25 cellular contexts compared by ENCODE assay signal in genomic region chr17:62865586-62865985, GRCh38. TPM values are rescaled to one million over a fixed set of nuclear protein-coding genes. Genes with fewer than 3 reads are reported as not detected.
DNase-seq lines count a peak whose midpoint lies in the region; ATAC-seq, FAIRE-seq and TF ChIP-seq lines count a peak whose summit lies in the region.
"Had no signal": no experiment of that assay in that cellular context is flagged by ENCODE, and none has a peak within 500 bp of the region (broad histone marks: within the 10 kb centered on the region; RNA-seq: fewer than 3 reads in every experiment).

No MANE protein-coding gene starts in this region.

- H3K36me3 ChIP-seq in HEK293 (ENCODE audit: control insufficient read depth in 2 of 2, insufficient read depth in 1 of 2, low read length in 2 of 2) (no peaks in the 10 kb centered on the region), H1 (ENCODE audit: control insufficient read depth in 2 of 4, insufficient read depth in 4 of 4, low read length in 3 of 4) (no peaks in the 10 kb centered on the region), thoracic aorta (no peaks in the 10 kb centered on the region)
- H3K36me3 ChIP-seq: BLaER1 had no signal

- H3K9ac ChIP-seq in H1 (replicated peaks in 1 of 4; ENCODE audit: extremely low read depth in 1 of 4, low read depth in 3 of 4, low read length in 3 of 4): no peak overlapping the region
- H3K9ac ChIP-seq: BLaER1, GM23248 had no signal

- H3K4ac ChIP-seq in H1 (replicated peaks; ENCODE audit: insufficient read length, low read depth, low read length): no peak overlapping the region

- H2BK15ac ChIP-seq in H1 (ENCODE audit: low read length): 0 out of 2 replicates have a peak overlapping the region, but pooled peaks have one; percentile 8

- H3K27ac ChIP-seq in HEK293 (ENCODE audit: extremely low read depth, low read depth, low read length) (no peak overlapping the region), H1 (ENCODE audit: low read depth, low read length) (no peak overlapping the region), thoracic aorta (peak overlapping the region; percentile 58 to 87)
- H3K27ac ChIP-seq: 22Rv1, BLaER1, C4-2B, GM23248 had no signal

- H3K23me2 ChIP-seq in H1 (ENCODE audit: low read depth, low read length): peaks cover 2% of the 10 kb centered on the region; the same call in 1 of the 2 replicates

- H3K79me2 ChIP-seq in H1 (ENCODE audit: control insufficient read depth in 1 of 2, insufficient read depth in 2 of 2, low read length in 2 of 2): no peaks in the 10 kb centered on the region

- no peak overlapping the region for H3K56ac ChIP-seq in H1 (replicated peaks; ENCODE audit: insufficient read length, low read depth, low read length)

- POLR2A ChIA-PET in HEK293 (lab: Yijun Ruan, JAX): no interaction called here
- POLR2A ChIA-PET in H1 (lab: Charles Lee; ENCODE audit: partially characterized antibody): no interaction called here

- H3K4me1 ChIP-seq in HEK293 (ENCODE audit: control insufficient read depth, insufficient read depth, low read length) (no peaks in the 10 kb centered on the region), H1 (replicated peaks in 1 of 4; ENCODE audit: control insufficient read depth in 3 of 4, insufficient read depth in 4 of 4, low read length in 3 of 4) (peaks cover 0 to 10% (median 4%) of the 10 kb centered on the region in 4 experiments; a peak in 6 of 7 replicates), thoracic aorta (ENCODE audit: control insufficient read depth in 1 of 2, low read depth in 2 of 2) (peaks cover 13 to 35% of the 10 kb centered on the region in 2 donors)

- no peak overlapping the region for H3K4me2 ChIP-seq in H1 (ENCODE audit: insufficient read depth in 1 of 2, low read depth in 2 of 2, low read length in 2 of 2)

- FAIRE-seq in H1 (lab: Jason Lieb, UNC) (no peak), frontal cortex (lab: Jason Lieb, UNC) (no peak)
- FAIRE-seq: A204.1, D721Med, GM12878, GM19239 had no signal

- no peak overlapping the region for H4K5ac ChIP-seq in H1 (ENCODE audit: insufficient read length, low read depth, low read length)

- H3K9me3 ChIP-seq in HEK293 (ENCODE audit: control insufficient read depth, insufficient read depth, low read depth, low read length) (no peaks in the 10 kb centered on the region), H1 (ENCODE audit: insufficient read depth in 2 of 2, low read depth in 1 of 2, low read length in 1 of 2) (no peaks in the 10 kb centered on the region), thoracic aorta (no peaks in the 10 kb centered on the region)
- H3K9me3 ChIP-seq: BLaER1 had no signal

- H2BK20ac ChIP-seq in H1 (ENCODE audit: low read length): no peak overlapping the region

- no peak overlapping the region for H2BK5ac ChIP-seq in H1 (ENCODE audit: low read depth, low read length)

- H3K14ac ChIP-seq in H1 (ENCODE audit: insufficient read length): no peak overlapping the region

- TF ChIP-seq POLR2A in H1 (IDR thresholded peaks at IDR 0.05; ENCODE audit: control extremely low read depth in 1 of 2, low read depth in 2 of 2, low read length in 2 of 2): no peak

- H2AFZ ChIP-seq in H1 (ENCODE audit: low read length): no peak overlapping the region
- H2AFZ ChIP-seq: GM23248 had no signal

- no peak overlapping the region for H3K18ac ChIP-seq in H1 (ENCODE audit: extremely low read depth, low read length)

- ATAC-seq in thoracic aorta (ENCODE audit: insufficient number of reproducible peaks, low FRiP score, low read depth): peak; percentile 48
- ATAC-seq: GM12878, HCT116 had no signal

- CTCF ChIA-PET in HEK293 (lab: Yijun Ruan, JAX) (interaction anchor here (0.5 kb wide), 1 partner anchor 22 kb away, joined by 3 read pairs; no protein-coding TSS in a partner anchor), H1 (lab: Charles Lee; ENCODE audit: partially characterized antibody) (interaction anchor here (1.1 to 1.2 kb wide), 2 partner anchors 47 to 115 kb away, joined by 3 read pairs; no protein-coding TSS in a partner anchor)

- no peak for TF ChIP-seq EP300 in H1 (IDR thresholded peaks at IDR 0.05; ENCODE audit: borderline replicate concordance in 1 of 2, low read depth in 2 of 2, low read length in 2 of 2)

- no peak for TF ChIP-seq RAD21 in H1 (IDR thresholded peaks at IDR 0.05 in 1 of 2, conservative IDR thresholded peaks at IDR 0.05 in 1 of 2; ENCODE audit: low read depth in 2 of 2, low read length in 2 of 2)

- 82% methylated on average over 1 of the region's 1 CpG; no CpG with 5 or more reads in 1 of the 2 experiments for WGBS in H1 (ENCODE audit: extremely low coverage in 1 of 2, insufficient coverage in 1 of 2, insufficient read length in 1 of 2, insufficient replicate concordance in 2 of 2, low coverage in 1 of 2, low lambda C conversion rate in 2 of 2, missing lambda C conversion rate in 1 of 2), 2 experiments

- no peak overlapping the region; the same call in 1 of the 2 replicates for H2BK12ac ChIP-seq in H1 (ENCODE audit: low read depth, low read length)

- DNase-seq in H1 (ENCODE audit: low read depth in 1 of 2, low spot score in 2 of 2) (peak in 1 of 2 experiments; percentile 28), thoracic aorta (ENCODE audit: low spot score) (no peak), NCI-H1694 (lab: John Stamatoyannopoulos, UW) (no peak), frontal cortex (ENCODE audit: low spot score in 2 of 2) (no peak)
- DNase-seq in activated CD4-positive, CD25-positive, alpha-beta regulatory T cell treated with anti-CD3 and anti-CD28 coated beads, Interleukin-2, amount 50 U/mL, for 72 hours: no peak
- DNase-seq: CD4-positive, alpha-beta T cell; CD8-positive, alpha-beta memory T cell; DMS 273 treated with DMSO at 0.1 percent for 48 hours; DMS79; EL; GDM1; GM23248; H9; HFFc6 had no signal

- H3K27me3 ChIP-seq in H1 (replicated peaks in 1 of 4; ENCODE audit: control insufficient read depth in 3 of 4, extremely low read depth in 1 of 4, insufficient read depth in 3 of 4, low read length in 3 of 4): no peaks in the 10 kb centered on the region
- no peaks in the 10 kb centered on the region for H3K27me3 ChIP-seq in thoracic aorta (replicated peaks; ENCODE audit: insufficient read depth)
- H3K27me3 ChIP-seq: BLaER1 had no signal

- H4K20me1 ChIP-seq in H1 (replicated peaks in 1 of 2; ENCODE audit: control insufficient read depth in 1 of 2, insufficient read depth in 2 of 2, low read length in 2 of 2): no peaks in the 10 kb centered on the region
- H4K20me1 ChIP-seq: BLaER1 had no signal

- no peak overlapping the region for H3K4me3 ChIP-seq in HEK293 (ENCODE audit: low read depth, low read length)
- H3K4me3 ChIP-seq in H1 (ENCODE audit: extremely low read depth in 1 of 4, insufficient read depth in 2 of 4, low read depth in 3 of 4, low read length in 4 of 4): no peak overlapping the region
- H3K4me3 ChIP-seq in thoracic aorta: no peak overlapping the region
- H3K4me3 ChIP-seq: BLaER1, GM12878, GM23248 had no signal

- no peaks in the 10 kb centered on the region for H3K79me1 ChIP-seq in H1 (ENCODE audit: low read depth, low read length)

- TF ChIP-seq CTCF in HEK293 (tag by site-specific recombination; IDR thresholded peaks at IDR 0.05) (no peak), H1 (IDR thresholded peaks at IDR 0.05; ENCODE audit: control extremely low read depth in 1 of 3, insufficient read depth in 1 of 3, low read depth in 1 of 3, low read length in 3 of 3) (no peak), thoracic aorta (IDR thresholded peaks at IDR 0.05) (no peak)

- no peak overlapping the region for H2BK120ac ChIP-seq in H1 (replicated peaks; ENCODE audit: low read depth, low read length)

- H2AK5ac ChIP-seq in H1 (ENCODE audit: low read depth, low read length): no peak overlapping the region

- H3K23ac ChIP-seq in H1 (ENCODE audit: insufficient read length): no peak overlapping the region

- no peak overlapping the region for H4K8ac ChIP-seq in H1 (ENCODE audit: extremely low read depth, insufficient read depth, low read length)

- no peak overlapping the region for H4K91ac ChIP-seq in H1 (replicated peaks; ENCODE audit: insufficient read length, low read length)

TF ChIP-seq in H1, 55 proteins besides CTCF, POLR2A, EP300 and RAD21 (continues in another document):
- TF ChIP-seq KDM4A (IDR thresholded peaks at IDR 0.05; ENCODE audit: low read depth, low read length, severe bottlenecking) (no peak), TAF1 (IDR thresholded peaks at IDR 0.05; ENCODE audit: low read depth, low read length) (no peak), TBP (IDR thresholded peaks at IDR 0.05; ENCODE audit: low read depth, low read length) (no peak), SUZ12 (IDR thresholded peaks at IDR 0.05; ENCODE audit: low read length) (no peak), HDAC2 (IDR thresholded peaks at IDR 0.05; ENCODE audit: borderline replicate concordance in 1 of 2, low read depth in 2 of 2, low read length in 2 of 2) (no peak), ATF3 (IDR thresholded peaks at IDR 0.05; ENCODE audit: insufficient read depth, low read depth, low read length) (no peak), TCF12 (IDR thresholded peaks at IDR 0.05; ENCODE audit: low read depth, low read length) (no peak), CHD2 (IDR thresholded peaks at IDR 0.05; ENCODE audit: low read length) (no peak), NRF1 (IDR thresholded peaks at IDR 0.05; ENCODE audit: low read depth, low read length) (no peak)
- TF ChIP-seq, protein P1, sequence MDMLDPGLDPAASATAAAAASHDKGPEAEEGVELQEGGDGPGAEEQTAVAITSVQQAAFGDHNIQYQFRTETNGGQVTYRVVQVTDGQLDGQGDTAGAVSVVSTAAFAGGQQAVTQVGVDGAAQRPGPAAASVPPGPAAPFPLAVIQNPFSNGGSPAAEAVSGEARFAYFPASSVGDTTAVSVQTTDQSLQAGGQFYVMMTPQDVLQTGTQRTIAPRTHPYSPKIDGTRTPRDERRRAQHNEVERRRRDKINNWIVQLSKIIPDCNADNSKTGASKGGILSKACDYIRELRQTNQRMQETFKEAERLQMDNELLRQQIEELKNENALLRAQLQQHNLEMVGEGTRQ (IDR thresholded peaks at IDR 0.05; ENCODE audit: low read length): no peak

RNA-seq across cellular contexts. Expression of gene MARCHF10, which starts 57.5 kb away (rescaled TPM):
- 0.48 and 1.1 TPM in 2 replicates for total RNA-seq in H1 (2021; fragmentation: NEBNext Ultra II Directional; extraction: Animal tissue kit (Norgen Biotek cat#: 25700))
- polyA plus RNA-seq in H1 (2011; rRNA removed): 0.73 and 1.3 TPM in 2 replicates
- polyA plus RNA-seq in H1 (2011; cell fraction: cytosol; rRNA removed): 0.31 TPM
- 0.78 TPM for polyA plus RNA-seq in H1 (2011; cell fraction: nucleus; rRNA removed)
- 0.59 to 1.1 TPM (median 0.63 TPM) in 4 replicates for polyA plus RNA-seq in H1 (2012, experiment 1 of 2)
- 0.81 TPM for polyA plus RNA-seq in H1 (2012, experiment 2 of 2)
- 0.41 TPM for polyA plus RNA-seq in H1 (2013, experiment 1 of 2)
- 0.53 TPM for polyA plus RNA-seq in H1 (2013, experiment 2 of 2)
- 0.32 TPM in 2 replicates for polyA minus RNA-seq in H1 (2011; rRNA and poly(A)+ RNA removed)
- not detected for polyA minus RNA-seq in H1 (2011; cell fraction: cytosol; rRNA and poly(A)+ RNA removed)
- polyA minus RNA-seq in H1 (2011; cell fraction: nucleus; rRNA and poly(A)+ RNA removed): 0.80 TPM
- total RNA-seq in thoracic aorta (not detected), frontal cortex (0.41 TPM)
- total RNA-seq: B cell; CD4-positive, alpha-beta T cell; CD8-positive, alpha-beta memory T cell; H4; H9 had no signal

Comparison
In these comparisons a context has a peak if more than half of its experiments do, and no peak if none do; other contexts are left out.
1. H3K27ac ChIP-seq: peak in thoracic aorta (2 of 2); none in HEK293 (single experiment) and H1 (single experiment).